20 cellular contexts compared by ENCODE assay signal in the genomic region with DNA sequence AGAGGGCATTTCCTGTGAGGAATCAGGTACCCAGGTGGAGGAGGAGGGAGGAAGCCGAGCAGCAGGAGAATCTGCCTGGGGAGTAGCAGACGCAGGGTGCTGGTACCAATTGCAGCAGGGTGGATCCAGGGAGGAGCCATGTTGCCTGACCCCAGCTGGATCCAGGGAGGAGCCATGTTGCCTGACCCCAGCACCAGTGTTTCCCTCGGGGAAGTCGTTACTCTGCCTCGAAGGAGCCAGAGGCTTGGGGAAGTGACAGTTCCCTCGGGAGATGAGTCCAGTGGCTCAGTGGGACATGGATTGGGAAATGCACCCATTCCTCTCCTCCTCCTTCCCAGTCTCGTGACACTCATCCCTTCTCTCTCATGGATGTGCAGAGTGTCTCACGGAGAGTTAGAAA. TPM values are rescaled to one million over a fixed set of nuclear protein-coding genes. Genes with fewer than 3 reads are reported as not detected.
"Had no signal": no experiment of that assay in that cellular context is flagged by ENCODE, and none has a peak within 500 bp of the region (broad histone marks: within the 10 kb centered on the region; RNA-seq: fewer than 3 reads in every experiment).

No MANE protein-coding gene starts in this region.

- H3K9me3 Mint-ChIP-seq: dendritic cell treated with granulocyte-macrophage colony-stimulating factor and Interleukin-4, amounts not matched to agents 40 ng/mL and 50 ng/mL, for 4 days; naive B cell had no signal

- H3K27ac Mint-ChIP-seq: dendritic cell treated with granulocyte-macrophage colony-stimulating factor and Interleukin-4, amounts not matched to agents 40 ng/mL and 50 ng/mL, for 4 days; type B pancreatic cell had no signal

- H3K36me3 ChIP-seq: esophagus squamous epithelium, left ventricle myocardium inferior, lower lobe of right lung, neutrophil, right atrium auricular region, sigmoid colon, suprapubic skin, thyroid gland had no signal

- H3K4me3 ChIP-seq: esophagus squamous epithelium, left ventricle myocardium inferior, lower lobe of right lung, right atrium auricular region, sigmoid colon, skin epidermis, suprapubic skin, thyroid gland had no signal

- H3K9me3 ChIP-seq: esophagus squamous epithelium, left ventricle myocardium inferior, lower lobe of right lung, neutrophil, right atrium auricular region, sigmoid colon, suprapubic skin, thyroid gland had no signal

- H3K4me1 ChIP-seq: esophagus squamous epithelium, left ventricle myocardium inferior, lower lobe of right lung, right atrium auricular region, sigmoid colon, suprapubic skin, thyroid gland had no signal

- DNase-seq: esophagus squamous epithelium; foreskin fibroblast; kidney; left cardiac atrium; left ventricle myocardium inferior; lower lobe of right lung; mesenchymal stem cell; naive B cell; sigmoid colon; stimulated activated naive CD8-positive, alpha-beta T cell treated with anti-CD3 and anti-CD28 coated beads, Interleukin-15, Interleukin-2, amounts not matched to agents 100 U/mL and 50 U/mL, for 24 hours; thyroid gland had no signal

- H3K27me3 ChIP-seq: right atrium auricular region, thyroid gland had no signal

- H3K4me3 Mint-ChIP-seq: dendritic cell treated with granulocyte-macrophage colony-stimulating factor and Interleukin-4, amounts not matched to agents 40 ng/mL and 50 ng/mL, for 4 days; naive B cell; type B pancreatic cell had no signal

- ATAC-seq: left cardiac atrium; lower lobe of right lung; stimulated activated naive CD8-positive, alpha-beta T cell treated with anti-CD3 and anti-CD28 coated beads, Interleukin-15, Interleukin-2, amounts not matched to agents 100 U/mL and 50 U/mL, for 24 hours had no signal

- H3K27me3 Mint-ChIP-seq: type B pancreatic cell had no signal

RNA-seq across cellular contexts. Expression of gene LAIR2, which starts 31.5 kb away (rescaled TPM):
- total RNA-seq: epithelial cell of proximal tubule, esophagus squamous epithelium, kidney, left ventricle myocardium inferior, osteocyte, posterior vena cava, right atrium auricular region, sigmoid colon, suprapubic skin, thyroid gland had no signal

RNA-seq across cellular contexts. Expression of gene LILRA2, which starts 39.4 kb away (rescaled TPM):
- total RNA-seq: epithelial cell of proximal tubule, osteocyte had no signal

RNA-seq across cellular contexts. Expression of gene LILRA1, which starts 59.3 kb away (rescaled TPM):
- total RNA-seq: epithelial cell of proximal tubule, osteocyte, suprapubic skin had no signal
